In the genomic region with DNA sequence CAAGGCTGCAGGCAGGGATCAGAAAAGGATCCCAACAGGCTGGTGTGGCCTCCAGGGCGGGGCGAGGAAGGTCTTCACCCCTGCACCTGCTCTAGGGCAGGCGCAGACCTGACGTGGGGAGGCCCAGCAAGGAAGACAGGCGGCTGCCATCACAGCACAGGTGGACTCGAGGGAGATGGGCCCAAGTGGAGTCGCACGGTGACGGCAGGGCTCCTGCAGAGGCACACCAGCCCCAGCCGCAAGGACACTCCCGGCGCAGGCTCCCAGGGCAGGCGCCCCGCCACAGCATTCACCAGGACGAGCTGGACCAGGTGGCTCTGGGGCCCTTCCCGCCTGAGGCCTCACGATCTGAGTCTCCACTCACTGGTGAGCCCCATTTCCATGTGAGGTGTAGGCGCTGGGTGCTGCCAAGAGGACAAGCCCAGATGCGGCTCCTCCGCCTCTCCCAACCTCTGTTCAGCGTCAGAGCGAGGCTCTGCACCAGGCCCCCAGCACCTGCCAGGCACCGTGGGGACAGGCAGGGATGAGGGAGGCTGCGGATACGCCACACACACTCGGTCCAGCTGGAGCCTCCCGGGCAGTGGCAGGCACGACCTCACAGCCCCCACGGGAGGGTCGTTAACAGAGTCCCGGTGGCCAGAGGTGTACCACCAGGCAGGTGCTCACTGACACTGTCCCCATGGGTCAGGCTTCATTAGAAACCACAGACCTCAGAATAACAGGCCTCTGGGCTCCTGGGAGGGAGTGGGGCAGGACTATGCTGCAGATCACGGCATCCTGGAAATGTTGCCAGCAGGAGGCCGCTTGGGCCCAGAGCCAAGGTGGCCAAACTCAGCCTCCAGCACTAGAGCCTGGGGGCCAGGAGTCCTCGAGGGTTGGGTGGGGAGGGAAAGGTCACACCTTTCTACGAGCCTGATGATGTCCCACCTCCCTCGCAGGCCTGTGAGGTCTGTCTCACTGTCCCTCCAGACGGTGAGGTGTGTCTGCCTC, we compare ENCODE assay signal across 17 cellular contexts.
DNase-seq lines count a peak whose midpoint lies in the region; ATAC-seq lines count a peak whose summit lies in the region.
"Had no signal": no experiment of that assay in that cellular context is flagged by ENCODE, and none has a peak within 500 bp of the region (broad histone marks: within the 10 kb centered on the region; RNA-seq: fewer than 3 reads in every experiment).

No MANE protein-coding gene starts in this region.

- H3K9me3 Mint-ChIP-seq in CD8-positive, alpha-beta memory T cell, result no peaks in the 10 kb centered on the region
- no peaks in the 10 kb centered on the region for H3K9me3 Mint-ChIP-seq in T-cell
- H3K9me3 Mint-ChIP-seq: activated T-cell treated with anti-CD3 and anti-CD28 coated beads, Interleukin-2, amount 50 U/mL, for 72 hours; neural progenitor cell; stimulated activated naive CD8-positive, alpha-beta T cell treated with anti-CD3 and anti-CD28 coated beads, Interleukin-15, Interleukin-2, amounts not matched to agents 100 ng/mL and 50 ng/mL, for 24 hours had no signal

- ATAC-seq in T-cell (replicated peaks in 1 of 4), result peak in 1 of 4 experiments; percentile 6

- DNase-seq in DMS79 treated with DMSO at 0.1 percent for 48 hours (lab: John Stamatoyannopoulos, UW) (peak; percentile 11), DMS79 (lab: John Stamatoyannopoulos, UW) (no peak), T-cell (no peak), myocyte (ENCODE audit: low read depth) (peak; percentile 95), kidney glomerular epithelial cell (lab: John Stamatoyannopoulos, UW) (no peak), foreskin melanocyte (no peak), T-helper 9 cell (no peak)
- no peak for DNase-seq in CD8-positive, alpha-beta memory T cell
- DNase-seq: 8988T, C1 segment of cervical spinal cord, HCEC 1CT, hypothalamus, NCI-H1436, PC-9 had no signal

- peak overlapping the region; percentile 50 to 95 (median 92) for H3K27ac Mint-ChIP-seq in CD8-positive, alpha-beta memory T cell
- peak overlapping the region; percentile 86 to 90 for H3K27ac Mint-ChIP-seq in T-cell
- H3K27ac Mint-ChIP-seq: activated T-cell treated with anti-CD3 and anti-CD28 coated beads, Interleukin-2, amount 50 U/mL, for 72 hours had no signal

- H3K4me3 ChIP-seq in CD8-positive, alpha-beta memory T cell (ENCODE audit: low read length), result no peak overlapping the region
- H3K4me3 ChIP-seq: neural progenitor cell, PC-9 had no signal

- peaks cover 23 to 37% (median 24%) of the 10 kb centered on the region in 3 donors for H3K4me1 Mint-ChIP-seq in CD8-positive, alpha-beta memory T cell
- H3K4me1 Mint-ChIP-seq in T-cell, result peaks cover 21 to 26% (median 24%) of the 10 kb centered on the region in 3 donors

- CTCF ChIA-PET in CD8-positive, alpha-beta memory T cell (lab: Charles Lee), result no interaction called here
- CTCF ChIA-PET in T-cell (lab: Charles Lee), result no interaction called here

- no peaks in the 10 kb centered on the region for H3K27me3 ChIP-seq in CD8-positive, alpha-beta memory T cell (ENCODE audit: insufficient read depth, low read length, poor library complexity, severe bottlenecking)
- H3K27me3 ChIP-seq: neural progenitor cell had no signal

- H3K4me3 Mint-ChIP-seq in CD8-positive, alpha-beta memory T cell, result peak overlapping the region in 5 of 7 donors; percentile 74 to 83 (median 79)
- peak overlapping the region in 2 of 3 donors; percentile 14 to 71 for H3K4me3 Mint-ChIP-seq in T-cell
- H3K4me3 Mint-ChIP-seq: neural progenitor cell had no signal

- peaks cover 0 to 2% of the 10 kb centered on the region in 2 donors for H3K27me3 Mint-ChIP-seq in CD8-positive, alpha-beta memory T cell
- H3K27me3 Mint-ChIP-seq in T-cell, result no peaks in the 10 kb centered on the region
- H3K27me3 Mint-ChIP-seq: stimulated activated naive CD8-positive, alpha-beta T cell treated with anti-CD3 and anti-CD28 coated beads, Interleukin-15, Interleukin-2, amounts not matched to agents 100 ng/mL and 50 ng/mL, for 24 hours had no signal

- POLR2A ChIA-PET in CD8-positive, alpha-beta memory T cell (lab: Charles Lee), result interaction anchor here (1.5 kb wide), 1 partner anchor 181 kb away, joined by 4 read pairs; no protein-coding TSS in a partner anchor
- POLR2A ChIA-PET in T-cell (lab: Charles Lee), result interaction anchor here in 1 of 2 donors (0.6 kb wide), 1 partner anchor 226 kb away, joined by 4 read pairs; no protein-coding TSS in a partner anchor

- peaks cover 0 to 7% (median 2%) of the 10 kb centered on the region in 3 donors for H3K36me3 Mint-ChIP-seq in CD8-positive, alpha-beta memory T cell
- no peaks in the 10 kb centered on the region for H3K36me3 Mint-ChIP-seq in T-cell
- H3K36me3 Mint-ChIP-seq: neural progenitor cell had no signal

- no peaks in the 10 kb centered on the region for H3K36me3 ChIP-seq in CD8-positive, alpha-beta memory T cell (ENCODE audit: insufficient read depth, low read length)
- H3K36me3 ChIP-seq: neural progenitor cell had no signal

- H3K27ac ChIP-seq in CD8-positive, alpha-beta memory T cell (ENCODE audit: low read depth, low read length), result no peak overlapping the region
- H3K27ac ChIP-seq: neural progenitor cell, PC-9 had no signal

- H3K9me3 ChIP-seq in CD8-positive, alpha-beta memory T cell (ENCODE audit: low read length), result no peaks in the 10 kb centered on the region

- peaks cover 24% of the 10 kb centered on the region for H3K4me1 ChIP-seq in CD8-positive, alpha-beta memory T cell (ENCODE audit: insufficient read depth, low read length)
- H3K4me1 ChIP-seq: neural progenitor cell had no signal

Comparison
In these comparisons a context has a peak if more than half of its experiments do, and no peak if none do; other contexts are left out.
1. DNase-seq: peak in DMS79 treated with DMSO at 0.1 percent for 48 hours (single experiment) and myocyte (single experiment); none in DMS79 (single experiment), CD8-positive, alpha-beta memory T cell (0 of 5), T-cell (0 of 34), kidney glomerular epithelial cell (single experiment), foreskin melanocyte (single experiment) and T-helper 9 cell (single experiment).